Comparison of ENCODE assay signal across 9 cellular contexts in the genomic region with DNA sequence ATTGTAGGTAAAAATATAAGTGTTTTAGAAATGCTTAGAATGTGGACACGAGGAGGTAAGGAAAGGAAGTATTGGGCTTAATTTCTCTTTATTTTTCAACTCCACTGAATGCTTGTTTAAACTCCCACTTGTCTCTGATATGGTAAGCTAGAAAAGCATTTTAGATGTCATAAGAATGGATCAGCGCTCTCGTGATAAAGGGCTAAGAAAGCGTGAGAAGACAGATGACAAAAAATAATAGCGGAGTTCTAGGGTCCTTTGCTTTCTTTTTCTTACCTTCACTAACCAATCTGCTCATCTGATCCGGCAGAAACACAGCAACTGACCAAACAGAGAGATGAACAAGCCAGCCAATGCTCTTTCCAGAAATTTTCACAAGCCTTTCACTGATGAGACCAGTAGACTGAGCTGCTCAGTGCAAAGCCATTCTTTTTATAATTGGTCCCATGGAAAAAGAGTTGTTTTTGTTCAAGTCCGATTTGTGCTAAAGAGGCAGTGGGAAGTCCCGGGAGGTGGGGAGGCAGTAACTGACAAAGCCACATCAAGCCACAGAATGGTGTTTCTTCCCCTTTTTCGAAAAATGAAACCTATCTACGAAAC. TPM values are rescaled to one million over a fixed set of nuclear protein-coding genes. Genes with fewer than 3 reads are reported as not detected.
DNase-seq lines count a peak whose midpoint lies in the region; ATAC-seq, FAIRE-seq and TF ChIP-seq lines count a peak whose summit lies in the region.
"Had no signal": no experiment of that assay in that cellular context is flagged by ENCODE, and none has a peak within 500 bp of the region (broad histone marks: within the 10 kb centered on the region; RNA-seq: fewer than 3 reads in every experiment).

A gene with protein sequence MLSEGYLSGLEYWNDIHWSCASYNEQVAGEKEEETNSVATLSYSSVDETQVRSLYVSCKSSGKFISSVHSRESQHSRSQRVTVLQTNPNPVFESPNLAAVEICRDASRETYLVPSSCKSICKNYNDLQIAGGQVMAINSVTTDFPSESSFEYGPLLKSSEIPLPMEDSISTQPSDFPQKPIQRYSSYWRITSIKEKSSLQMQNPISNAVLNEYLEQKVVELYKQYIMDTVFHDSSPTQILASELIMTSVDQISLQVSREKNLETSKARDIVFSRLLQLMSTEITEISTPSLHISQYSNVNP (minus strand): TSS at position 405 of the 600 bp plus-strand sequence. CDS start 17,411 bp downstream, outside the sequence.

- H3K36me3 Mint-ChIP-seq in T-helper 1 cell treated with Interleukin-12 subunit alpha and Interleukin-12 subunit beta and Interleukin-4 antibody, amounts not matched to agents 30 μg/mL and 1 μg/mL, for 36 hours (ENCODE audit: low read depth): peaks cover 25% of the 10 kb centered on the region

- no peaks in the 10 kb centered on the region for H3K4me1 ChIP-seq in left ventricle myocardium inferior
- H3K4me1 ChIP-seq in mononuclear cell (ENCODE audit: insufficient read depth, low read length): peaks cover 20% of the 10 kb centered on the region

- H3K4me1 Mint-ChIP-seq in T-helper 1 cell treated with Interleukin-12 subunit alpha and Interleukin-12 subunit beta and Interleukin-4 antibody, amounts not matched to agents 30 μg/mL and 1 μg/mL, for 36 hours (ENCODE audit: low read depth): peaks cover 15% of the 10 kb centered on the region

- H3K36me3 ChIP-seq in left ventricle myocardium inferior: no peaks in the 10 kb centered on the region

- H3K9me3 ChIP-seq in left ventricle myocardium inferior (replicated peaks): no peaks in the 10 kb centered on the region
- H3K9me3 ChIP-seq in mononuclear cell (ENCODE audit: low read depth, low read length): no peaks in the 10 kb centered on the region

- H3K9me3 Mint-ChIP-seq in T-helper 1 cell treated with Interleukin-12 subunit alpha and Interleukin-12 subunit beta and Interleukin-4 antibody, amounts not matched to agents 30 μg/mL and 1 μg/mL, for 36 hours: peaks cover 3% of the 10 kb centered on the region

- H3K4me3 ChIP-seq in left ventricle myocardium inferior (no peak within 1 kb of the TSS), mononuclear cell (ENCODE audit: low read length) (peak within 1 kb of the TSS; percentile 62)

- intact Hi-C loops in left ventricle myocardium inferior (cut with micrococcal nuclease): loop anchor here (10.0 kb wide), 1 partner anchor 137 kb away; no protein-coding TSS in a partner anchor
- intact Hi-C loops in left ventricle myocardium superior (cut with micrococcal nuclease): loop anchor here (10.0 kb wide), 1 partner anchor 137 kb away; no protein-coding TSS in a partner anchor

- FAIRE-seq in frontal cortex (lab: Jason Lieb, UNC): no peak

- H3K27me3 ChIP-seq in left ventricle myocardium inferior (ENCODE audit: low read depth) (no peaks in the 10 kb centered on the region), mononuclear cell (ENCODE audit: insufficient read depth, low read length) (no peaks in the 10 kb centered on the region)

- ATAC-seq in left ventricle myocardium superior (no peak), HG03103 (IDR thresholded peaks at IDR 0.05; ENCODE audit: low read depth, unreplicated experiment) (peak; percentile 72), SK-N-SH treated with all-trans-retinoic acid at 6 μM for 48 hours (no peak)

- H3K27ac Mint-ChIP-seq in T-helper 1 cell treated with Interleukin-12 subunit alpha and Interleukin-12 subunit beta and Interleukin-4 antibody, amounts not matched to agents 30 μg/mL and 1 μg/mL, for 36 hours: peak within 1 kb of the TSS; percentile 97

- no peak for DNase-seq in left ventricle myocardium inferior
- no peak for DNase-seq in left ventricle myocardium superior
- no peak for DNase-seq in foreskin melanocyte
- no peak for DNase-seq in frontal cortex (ENCODE audit: low spot score in 2 of 2)

- no peak for TF ChIP-seq CTCF in left ventricle myocardium inferior (IDR thresholded peaks at IDR 0.05; ENCODE audit: borderline replicate concordance)

- peak within 1 kb of the TSS; percentile 98 for H3K4me3 Mint-ChIP-seq in T-helper 1 cell treated with Interleukin-12 subunit alpha and Interleukin-12 subunit beta and Interleukin-4 antibody, amounts not matched to agents 30 μg/mL and 1 μg/mL, for 36 hours

- H3K27ac ChIP-seq in left ventricle myocardium inferior (replicated peaks): peak within 1 kb of the TSS; percentile 27

- no peaks in the 10 kb centered on the region for H3K27me3 Mint-ChIP-seq in T-helper 1 cell treated with Interleukin-12 subunit alpha and Interleukin-12 subunit beta and Interleukin-4 antibody, amounts not matched to agents 30 μg/mL and 1 μg/mL, for 36 hours (ENCODE audit: low read depth)

TF ChIP-seq in SK-N-SH treated with all-trans-retinoic acid at 6 μM for 48 hours, 23 proteins besides CTCF, POLR2A, EP300 and RAD21 (continues in another document):
- TF ChIP-seq PPARA (CRISPR knock-in tag; IDR thresholded peaks at IDR 0.05; ENCODE audit: borderline replicate concordance): no peak
- TF ChIP-seq RARB (CRISPR knock-in tag; IDR thresholded peaks at IDR 0.05): no peak
- no peak for TF ChIP-seq TOX (CRISPR knock-in tag; IDR thresholded peaks at IDR 0.05; ENCODE audit: borderline replicate concordance)
- TF ChIP-seq TCF4 (CRISPR knock-in tag; IDR thresholded peaks at IDR 0.05; ENCODE audit: borderline replicate concordance): no peak
- TF ChIP-seq ZFP30 (CRISPR knock-in tag; IDR thresholded peaks at IDR 0.05): no peak
- TF ChIP-seq, protein P1, sequence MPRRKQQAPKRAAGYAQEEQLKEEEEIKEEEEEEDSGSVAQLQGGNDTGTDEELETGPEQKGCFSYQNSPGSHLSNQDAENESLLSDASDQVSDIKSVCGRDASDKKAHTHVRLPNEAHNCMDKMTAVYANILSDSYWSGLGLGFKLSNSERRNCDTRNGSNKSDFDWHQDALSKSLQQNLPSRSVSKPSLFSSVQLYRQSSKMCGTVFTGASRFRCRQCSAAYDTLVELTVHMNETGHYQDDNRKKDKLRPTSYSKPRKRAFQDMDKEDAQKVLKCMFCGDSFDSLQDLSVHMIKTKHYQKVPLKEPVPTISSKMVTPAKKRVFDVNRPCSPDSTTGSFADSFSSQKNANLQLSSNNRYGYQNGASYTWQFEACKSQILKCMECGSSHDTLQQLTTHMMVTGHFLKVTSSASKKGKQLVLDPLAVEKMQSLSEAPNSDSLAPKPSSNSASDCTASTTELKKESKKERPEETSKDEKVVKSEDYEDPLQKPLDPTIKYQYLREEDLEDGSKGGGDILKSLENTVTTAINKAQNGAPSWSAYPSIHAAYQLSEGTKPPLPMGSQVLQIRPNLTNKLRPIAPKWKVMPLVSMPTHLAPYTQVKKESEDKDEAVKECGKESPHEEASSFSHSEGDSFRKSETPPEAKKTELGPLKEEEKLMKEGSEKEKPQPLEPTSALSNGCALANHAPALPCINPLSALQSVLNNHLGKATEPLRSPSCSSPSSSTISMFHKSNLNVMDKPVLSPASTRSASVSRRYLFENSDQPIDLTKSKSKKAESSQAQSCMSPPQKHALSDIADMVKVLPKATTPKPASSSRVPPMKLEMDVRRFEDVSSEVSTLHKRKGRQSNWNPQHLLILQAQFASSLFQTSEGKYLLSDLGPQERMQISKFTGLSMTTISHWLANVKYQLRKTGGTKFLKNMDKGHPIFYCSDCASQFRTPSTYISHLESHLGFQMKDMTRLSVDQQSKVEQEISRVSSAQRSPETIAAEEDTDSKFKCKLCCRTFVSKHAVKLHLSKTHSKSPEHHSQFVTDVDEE (CRISPR knock-in tag; IDR thresholded peaks at IDR 0.05): no peak
- TF ChIP-seq BACH2 (CRISPR knock-in tag; IDR thresholded peaks at IDR 0.05; ENCODE audit: borderline replicate concordance): no peak
- no peak for TF ChIP-seq ZNF565 (CRISPR knock-in tag; conservative IDR thresholded peaks at IDR 0.05; ENCODE audit: low read depth)
- TF ChIP-seq CSRNP3 (CRISPR knock-in tag; IDR thresholded peaks at IDR 0.05): no peak
- no peak for TF ChIP-seq ZNF8 (CRISPR knock-in tag; IDR thresholded peaks at IDR 0.05)
- TF ChIP-seq ISL1 (CRISPR knock-in tag; IDR thresholded peaks at IDR 0.05): no peak
- TF ChIP-seq, protein P2, sequence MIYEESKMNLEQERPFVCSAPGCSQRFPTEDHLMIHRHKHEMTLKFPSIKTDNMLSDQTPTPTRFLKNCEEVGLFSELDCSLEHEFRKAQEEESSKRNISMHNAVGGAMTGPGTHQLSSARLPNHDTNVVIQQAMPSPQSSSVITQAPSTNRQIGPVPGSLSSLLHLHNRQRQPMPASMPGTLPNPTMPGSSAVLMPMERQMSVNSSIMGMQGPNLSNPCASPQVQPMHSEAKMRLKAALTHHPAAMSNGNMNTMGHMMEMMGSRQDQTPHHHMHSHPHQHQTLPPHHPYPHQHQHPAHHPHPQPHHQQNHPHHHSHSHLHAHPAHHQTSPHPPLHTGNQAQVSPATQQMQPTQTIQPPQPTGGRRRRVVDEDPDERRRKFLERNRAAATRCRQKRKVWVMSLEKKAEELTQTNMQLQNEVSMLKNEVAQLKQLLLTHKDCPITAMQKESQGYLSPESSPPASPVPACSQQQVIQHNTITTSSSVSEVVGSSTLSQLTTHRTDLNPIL (CRISPR knock-in tag; IDR thresholded peaks at IDR 0.05; ENCODE audit: low read depth): no peak
- no peak for TF ChIP-seq ZFP3 (CRISPR knock-in tag; IDR thresholded peaks at IDR 0.05)
- no peak for TF ChIP-seq CSDC2 (CRISPR knock-in tag; IDR thresholded peaks at IDR 0.05)

RNA-seq across cellular contexts. Expression of the gene that starts here (rescaled TPM):
- total RNA-seq in left ventricle myocardium inferior: 0.30 TPM
- total RNA-seq in left ventricle myocardium superior: 0.62 TPM
- total RNA-seq in mononuclear cell: 16.9 TPM
- total RNA-seq in frontal cortex: 0.82 TPM
- total RNA-seq: kidney epithelial cell had no signal
